13 cellular contexts compared by ENCODE assay signal in genomic region chr11:114284021-114284420, GRCh38. TPM values are rescaled to one million over a fixed set of nuclear protein-coding genes. Genes with fewer than 3 reads are reported as not detected.
DNase-seq lines count a peak whose midpoint lies in the region; ATAC-seq and TF ChIP-seq lines count a peak whose summit lies in the region.
"Had no signal": no experiment of that assay in that cellular context is flagged by ENCODE, and none has a peak within 500 bp of the region (broad histone marks: within the 10 kb centered on the region; RNA-seq: fewer than 3 reads in every experiment).

No MANE protein-coding gene starts in this region.

- CTCF ChIA-PET in Calu3 (lab: Charles Lee), result no interaction called here

- peak overlapping the region; percentile 40 for H2AK5ac ChIP-seq in trophoblast cell (ENCODE audit: low read length)

- H3K4me3 Mint-ChIP-seq in Calu3 (ENCODE audit: low read depth, unreplicated experiment), result no peak overlapping the region
- H3K4me3 Mint-ChIP-seq: stimulated activated naive CD8-positive, alpha-beta T cell treated with anti-CD3 and anti-CD28 coated beads, Interleukin-15, amount 100 ng/mL, for 72 hours had no signal

- H3K14ac ChIP-seq in trophoblast cell (ENCODE audit: low read length), result peak overlapping the region; percentile 21

- H4K91ac ChIP-seq in trophoblast cell (ENCODE audit: low read depth, low read length), result peak overlapping the region; percentile 75

- ATAC-seq in HG03378 (IDR thresholded peaks at IDR 0.05; ENCODE audit: unreplicated experiment), result no peak
- ATAC-seq: stimulated activated naive CD8-positive, alpha-beta T cell treated with anti-CD3 and anti-CD28 coated beads, Interleukin-15, amount 100 ng/mL, for 72 hours had no signal

- H3K27me3 ChIP-seq in SJCRH30 (no peaks in the 10 kb centered on the region), trophoblast cell (ENCODE audit: insufficient read depth, low read length) (no peaks in the 10 kb centered on the region)

- H3K4me3 ChIP-seq in SJCRH30 (peak overlapping the region; percentile 13), trophoblast cell (ENCODE audit: low read depth, low read length) (no peak overlapping the region)

- no peaks in the 10 kb centered on the region for H3K9me3 Mint-ChIP-seq in Calu3 (ENCODE audit: low read depth, unreplicated experiment)
- H3K9me3 Mint-ChIP-seq: stimulated activated naive CD8-positive, alpha-beta T cell treated with anti-CD3 and anti-CD28 coated beads, Interleukin-15, amount 100 ng/mL, for 72 hours had no signal

- H3K36me3 Mint-ChIP-seq in Calu3 (ENCODE audit: insufficient read depth, unreplicated experiment), result no peaks in the 10 kb centered on the region

- peak overlapping the region; percentile 64 for H2BK12ac ChIP-seq in trophoblast cell (ENCODE audit: low read length)

- WGBS in trophoblast cell (ENCODE audit: extremely low coverage, insufficient coverage, insufficient read length), result no CpG with 5 or more reads among the region's 2 CpGs

- H3K23ac ChIP-seq in trophoblast cell (ENCODE audit: low read length), result no peak overlapping the region

- no peak overlapping the region for H3K9ac ChIP-seq in trophoblast cell (ENCODE audit: low read length)

- no peak overlapping the region for H2BK5ac ChIP-seq in trophoblast cell (ENCODE audit: low read depth, low read length, poor library complexity)

- no peaks in the 10 kb centered on the region for H3K79me2 ChIP-seq in trophoblast cell (ENCODE audit: control insufficient read depth, insufficient read depth, low read length, poor library complexity)

- H3K4me1 ChIP-seq in SJCRH30 (peaks cover 35% of the 10 kb centered on the region), trophoblast cell (ENCODE audit: control insufficient read depth in 1 of 2, insufficient read depth in 2 of 2, low read length in 2 of 2) (peaks cover 9 to 18% of the 10 kb centered on the region in 2 experiments)

- H3K4me2 ChIP-seq in trophoblast cell (ENCODE audit: low read length), result no peak overlapping the region

- H3K27me3 Mint-ChIP-seq in Calu3 (ENCODE audit: unreplicated experiment), result no peaks in the 10 kb centered on the region

- peaks cover 69% of the 10 kb centered on the region for H3K4me1 Mint-ChIP-seq in Calu3 (ENCODE audit: low read depth, unreplicated experiment)
- H3K4me1 Mint-ChIP-seq: stimulated activated naive CD8-positive, alpha-beta T cell treated with anti-CD3 and anti-CD28 coated beads, Interleukin-15, amount 100 ng/mL, for 72 hours had no signal

- H3K79me1 ChIP-seq in trophoblast cell (ENCODE audit: low read length), result peaks cover 21% of the 10 kb centered on the region

- H4K12ac ChIP-seq in trophoblast cell (ENCODE audit: low read depth, low read length), result no peak overlapping the region

- no TSS peak for BruUV-seq in Calu3 (replicated peaks; lab: Mats Ljungman, UMichigan)

- no peak for TF ChIP-seq CTCF in Calu3 (IDR thresholded peaks at IDR 0.05; ENCODE audit: unreplicated experiment)

- no peaks in the 10 kb centered on the region for H3K36me3 ChIP-seq in SJCRH30
- H3K36me3 ChIP-seq in trophoblast cell (ENCODE audit: control insufficient read depth in 1 of 2, insufficient read depth in 2 of 2, low read length in 2 of 2), result no peaks in the 10 kb centered on the region

- H3K27ac Mint-ChIP-seq in Calu3 (ENCODE audit: unreplicated experiment), result no peak overlapping the region
- H3K27ac Mint-ChIP-seq: stimulated activated naive CD8-positive, alpha-beta T cell treated with anti-CD3 and anti-CD28 coated beads, Interleukin-15, amount 100 ng/mL, for 72 hours had no signal

- H3K9me3 ChIP-seq in SJCRH30 (replicated peaks), result no peaks in the 10 kb centered on the region
- H3K9me3 ChIP-seq in trophoblast cell (ENCODE audit: insufficient read depth, low read depth, low read length), result no peaks in the 10 kb centered on the region

- H4K8ac ChIP-seq in trophoblast cell (ENCODE audit: low read depth, low read length), result peak overlapping the region; percentile 48

- H2AFZ ChIP-seq in trophoblast cell (ENCODE audit: insufficient read depth, low read length, poor library complexity), result no peak overlapping the region

- intact Hi-C loops in Calu3 (cut with micrococcal nuclease; ENCODE audit: unreplicated experiment), result loop anchor here (5.0 kb wide), 2 partner anchors 33 to 113 kb away; no protein-coding TSS in a partner anchor

- H3K27ac ChIP-seq in SJCRH30 (peak overlapping the region; percentile 61), trophoblast cell (ENCODE audit: low read depth, low read length) (no peak overlapping the region)

- H2BK120ac ChIP-seq in trophoblast cell (ENCODE audit: insufficient read depth, low read length, poor library complexity), result peak overlapping the region; percentile 34

- H3K18ac ChIP-seq in trophoblast cell (ENCODE audit: low read length), result peak overlapping the region; percentile 28

- peak; percentile 64 for DNase-seq in NCI-H748 (lab: John Stamatoyannopoulos, UW; ENCODE audit: unreplicated experiment)
- no peak for DNase-seq in NCI-H748 treated with DMSO at 0.1 percent for 48 hours (lab: John Stamatoyannopoulos, UW)
- peak; percentile 10 for DNase-seq in NCI-H1694 treated with DMSO at 0.1 percent for 48 hours (lab: John Stamatoyannopoulos, UW)
- no peak for DNase-seq in SJCRH30
- no peak for DNase-seq in trophoblast cell
- no peak for DNase-seq in Calu3
- DNase-seq in activated CD8-positive, alpha-beta memory T cell treated with anti-CD3 and anti-CD28 coated beads for 24 hours, result no peak
- DNase-seq: activated gamma-delta T cell; NCI-H1048; stimulated activated CD4-positive, alpha-beta T cell treated with anti-CD3 and anti-CD28 coated beads, Interleukin-12 subunit alpha, Interleukin-12 subunit beta, amount 100 ng/mL, for 4 hours; stimulated activated naive CD8-positive, alpha-beta T cell treated with anti-CD3 and anti-CD28 coated beads, Interleukin-15, amount 100 ng/mL, for 72 hours had no signal

- no peak overlapping the region for H3K4ac ChIP-seq in trophoblast cell (ENCODE audit: low read depth, low read length)

RNA-seq across cellular contexts. Expression of gene NNMT, which starts 12.2 kb away (rescaled TPM):
- total RNA-seq in SJCRH30 (2014; rRNA removed; shearing (Covaris generic)), result 51.2 and 59.6 TPM in 2 replicates
- 34.8 and 37.8 TPM in 2 replicates for polyA plus RNA-seq in trophoblast cell (2013)
- total RNA-seq in Calu3 (2022), result 52.7 and 116 TPM in 2 replicates
- total RNA-seq: activated CD8-positive, alpha-beta memory T cell treated with anti-CD3 and anti-CD28 coated beads for 36 hours had no signal

Comparison
In these comparisons a context has a peak if more than half of its experiments do, and no peak if none do; other contexts are left out.
1. DNase-seq: peak in NCI-H748 (single experiment) and NCI-H1694 treated with DMSO at 0.1 percent for 48 hours (single experiment); none in NCI-H748 treated with DMSO at 0.1 percent for 48 hours (single experiment), SJCRH30 (0 of 2), trophoblast cell (0 of 2), Calu3 (single experiment) and activated CD8-positive, alpha-beta memory T cell treated with anti-CD3 and anti-CD28 coated beads for 24 hours (single experiment).